15 cellular contexts compared by ENCODE assay signal in genomic region chr4:99013402-99013843, GRCh38. TPM values are rescaled to one million over a fixed set of nuclear protein-coding genes. Genes with fewer than 3 reads are reported as not detected.
DNase-seq lines count a peak whose midpoint lies in the region; TF ChIP-seq lines count a peak whose summit lies in the region.
"Had no signal": no experiment of that assay in that cellular context is flagged by ENCODE, and none has a peak within 500 bp of the region (broad histone marks: within the 10 kb centered on the region; RNA-seq: fewer than 3 reads in every experiment).

No MANE protein-coding gene starts in this region.

- H3K23ac ChIP-seq in trophoblast cell (ENCODE audit: low read length): no peak overlapping the region

- H3K36me3 ChIP-seq in HUES6 (ENCODE audit: control insufficient read depth, insufficient read depth, low read length) (peaks cover 11% of the 10 kb centered on the region), trophoblast cell (ENCODE audit: control insufficient read depth in 1 of 2, insufficient read depth in 2 of 2, low read length in 2 of 2) (peaks cover 0 to 1% of the 10 kb centered on the region in 2 experiments), SJCRH30 (no peaks in the 10 kb centered on the region)
- H3K36me3 ChIP-seq: colonic mucosa had no signal

- no peak overlapping the region for H3K14ac ChIP-seq in trophoblast cell (ENCODE audit: low read length)

- H3K9me3 ChIP-seq in HUES6 (ENCODE audit: control insufficient read depth, insufficient read depth, low read depth, low read length) (peaks cover 75% of the 10 kb centered on the region), trophoblast cell (ENCODE audit: insufficient read depth, low read depth, low read length) (no peaks in the 10 kb centered on the region), SJCRH30 (replicated peaks) (no peaks in the 10 kb centered on the region; the same call in 1 of the 2 replicates)
- H3K9me3 ChIP-seq: colonic mucosa had no signal

- no peak overlapping the region for H3K4me2 ChIP-seq in trophoblast cell (ENCODE audit: low read length)

- intact Hi-C loops in posterior cingulate gyrus (cut with DNase I): no loop called here

- no peak overlapping the region for H3K4me3 ChIP-seq in HUES6 (ENCODE audit: low read depth, low read length)
- peak overlapping the region; percentile 46 for H3K4me3 ChIP-seq in coronary artery
- no peak overlapping the region for H3K4me3 ChIP-seq in trophoblast cell (ENCODE audit: low read depth, low read length)
- H3K4me3 ChIP-seq in SJCRH30: no peak overlapping the region
- H3K4me3 ChIP-seq: colonic mucosa had no signal

- no peak overlapping the region for H3K9ac ChIP-seq in HUES6 (ENCODE audit: low read length)
- H3K9ac ChIP-seq in trophoblast cell (ENCODE audit: low read length): no peak overlapping the region

- H3K79me1 ChIP-seq in trophoblast cell (ENCODE audit: low read length): peaks cover 4% of the 10 kb centered on the region

- H3K27me3 ChIP-seq in HUES6 (ENCODE audit: control insufficient read depth, insufficient read depth, low read length): no peaks in the 10 kb centered on the region
- H3K27me3 ChIP-seq in trophoblast cell (ENCODE audit: insufficient read depth, low read length): no peaks in the 10 kb centered on the region
- H3K27me3 ChIP-seq in SJCRH30: no peaks in the 10 kb centered on the region
- H3K27me3 ChIP-seq: colonic mucosa had no signal

- H2BK5ac ChIP-seq in trophoblast cell (ENCODE audit: low read depth, low read length, poor library complexity): no peak overlapping the region

- H3K4me1 ChIP-seq in HUES6 (ENCODE audit: control insufficient read depth, insufficient read depth, low read length): peaks cover 13% of the 10 kb centered on the region; the same call in 1 of the 2 replicates
- H3K4me1 ChIP-seq in trophoblast cell (ENCODE audit: control insufficient read depth in 1 of 2, insufficient read depth in 2 of 2, low read length in 2 of 2): peaks cover 2% of the 10 kb centered on the region in 2 experiments
- no peaks in the 10 kb centered on the region for H3K4me1 ChIP-seq in SJCRH30
- H3K4me1 ChIP-seq: colonic mucosa had no signal

- TF ChIP-seq CTCF in coronary artery (IDR thresholded peaks at IDR 0.05): no peak

- H3K4ac ChIP-seq in trophoblast cell (ENCODE audit: low read depth, low read length): no peak overlapping the region

- no CpG with 5 or more reads among the region's 4 CpGs for WGBS in trophoblast cell (ENCODE audit: extremely low coverage, insufficient coverage, insufficient read length)

- DNase-seq in coronary artery (ENCODE audit: low spot score): no peak
- DNase-seq in hepatic stellate cell (ENCODE audit: low spot score): peak; percentile 5
- DNase-seq in trophoblast cell: no peak
- no peak for DNase-seq in activated naive CD4-positive, alpha-beta T cell treated with Interleukin-2 at 50 U/mL for 16 hours
- no peak for DNase-seq in activated effector memory CD4-positive, alpha-beta T cell treated with Interleukin-2 at 50 U/mL for 16 hours
- DNase-seq in SJCRH30: no peak
- no peak for DNase-seq in posterior cingulate gyrus
- DNase-seq: activated CD4-positive, alpha-beta T cell treated with anti-CD3 and anti-CD28 coated beads for 48 hours; activated naive CD8-positive, alpha-beta T cell treated with anti-CD3 and anti-CD28 coated beads for 36 hours; activated T-cell treated with anti-CD3 and anti-CD28 coated beads for 4 hours; colonic mucosa; GF-D8; stimulated activated naive CD4-positive, alpha-beta T cell; T-helper 2 cell had no signal

- H4K12ac ChIP-seq in trophoblast cell (ENCODE audit: low read depth, low read length): no peak overlapping the region

- peak overlapping the region; percentile 22 for H2AK5ac ChIP-seq in trophoblast cell (ENCODE audit: low read length)

- H3K18ac ChIP-seq in trophoblast cell (ENCODE audit: low read length): no peak overlapping the region

- H2AFZ ChIP-seq in trophoblast cell (ENCODE audit: insufficient read depth, low read length, poor library complexity): no peak overlapping the region

- peak overlapping the region; percentile 31 for H4K91ac ChIP-seq in trophoblast cell (ENCODE audit: low read depth, low read length)

- H3K79me2 ChIP-seq in trophoblast cell (ENCODE audit: control insufficient read depth, insufficient read depth, low read length, poor library complexity): peaks cover 6% of the 10 kb centered on the region

- H3K27ac ChIP-seq in HUES6 (ENCODE audit: low read depth, low read length): peak overlapping the region; percentile 28; the same call in 1 of the 2 replicates
- H3K27ac ChIP-seq in coronary artery: peak overlapping the region; percentile 33 to 83
- no peak overlapping the region for H3K27ac ChIP-seq in trophoblast cell (ENCODE audit: low read depth, low read length)
- no peak overlapping the region for H3K27ac ChIP-seq in SJCRH30
- H3K27ac ChIP-seq: colonic mucosa had no signal

- no peak overlapping the region for H2BK120ac ChIP-seq in trophoblast cell (ENCODE audit: insufficient read depth, low read length, poor library complexity)

- no peak overlapping the region for H4K8ac ChIP-seq in trophoblast cell (ENCODE audit: low read depth, low read length)

- no peak overlapping the region for H2BK12ac ChIP-seq in trophoblast cell (ENCODE audit: low read length)

RNA-seq across cellular contexts. Expression of gene METAP1, which starts 17.9 kb away (rescaled TPM):
- 64.2 and 64.7 TPM in 2 replicates for polyA plus RNA-seq in trophoblast cell (2013)
- 78.0 and 88.5 TPM in 2 replicates for total RNA-seq in SJCRH30 (2014; rRNA removed; shearing (Covaris generic))

Comparison
In these comparisons a context has a peak if more than half of its experiments do, and no peak if none do; other contexts are left out.
1. H3K27ac ChIP-seq: peak in HUES6 (single experiment) and coronary artery (2 of 2); none in trophoblast cell (single experiment) and SJCRH30 (single experiment).